Comparison of ENCODE assay signal across 22 cellular contexts in genomic region chr18:56740645-56741044, GRCh38.
"Had no signal": no experiment of that assay in that cellular context is flagged by ENCODE, and none has a peak within 500 bp of the region (broad histone marks: within the 10 kb centered on the region; RNA-seq: fewer than 3 reads in every experiment).

No MANE protein-coding gene starts in this region.

- H3K27ac Mint-ChIP-seq: dendritic cell treated with granulocyte-macrophage colony-stimulating factor and Interleukin-4, amounts not matched to agents 40 ng/mL and 50 ng/mL, for 4 days; mesothelial cell of epicardium had no signal

- H3K27ac ChIP-seq: colonic mucosa, dorsolateral prefrontal cortex, esophagus muscularis mucosa, gastrocnemius medialis, heart right ventricle, left lung, lower lobe of right lung had no signal

- H3K9me3 ChIP-seq: colonic mucosa, esophagus muscularis mucosa, gastrocnemius medialis, left lung, lower lobe of right lung, mucosa of descending colon had no signal

- H3K27me3 ChIP-seq: colonic mucosa, dorsolateral prefrontal cortex, esophagus muscularis mucosa, gastrocnemius medialis, heart right ventricle, left lung had no signal

- H3K4me1 Mint-ChIP-seq: mesothelial cell of epicardium had no signal

- DNase-seq: colonic mucosa; cortex of kidney; dorsolateral prefrontal cortex; effector CD4-positive, alpha-beta T cell; effector memory CD4-positive, alpha-beta T cell; foreskin fibroblast; foreskin melanocyte; gastrocnemius medialis; glutamatergic neuron; head of caudate nucleus; heart right ventricle; hippocampal formation; left cardiac atrium; left lung; left ventricle myocardium superior; lower lobe of right lung; mesenchymal stem cell; mucosa of descending colon; naive B cell had no signal

- ATAC-seq: gastrocnemius medialis, heart right ventricle, left cardiac atrium, left lung, left ventricle myocardium superior, lower lobe of right lung, mucosa of descending colon had no signal

- H3K4me1 ChIP-seq: colonic mucosa, esophagus muscularis mucosa, left lung, lower lobe of right lung had no signal

- H3K27me3 Mint-ChIP-seq: dendritic cell treated with granulocyte-macrophage colony-stimulating factor and Interleukin-4, amounts not matched to agents 40 ng/mL and 50 ng/mL, for 4 days; naive B cell had no signal

- H3K4me3 ChIP-seq: colonic mucosa, dorsolateral prefrontal cortex, esophagus muscularis mucosa, gastrocnemius medialis, heart right ventricle, left lung, lower lobe of right lung, mucosa of descending colon had no signal

- H3K9me3 Mint-ChIP-seq: dendritic cell treated with granulocyte-macrophage colony-stimulating factor and Interleukin-4, amounts not matched to agents 40 ng/mL and 50 ng/mL, for 4 days; naive B cell had no signal

- H3K4me3 Mint-ChIP-seq: dendritic cell treated with granulocyte-macrophage colony-stimulating factor and Interleukin-4, amounts not matched to agents 40 ng/mL and 50 ng/mL, for 4 days; mesothelial cell of epicardium; naive B cell had no signal

- H3K36me3 ChIP-seq: colonic mucosa, gastrocnemius medialis, left lung, lower lobe of right lung had no signal
